In genomic region chr9:32486839-32487562, GRCh38 we compare ENCODE assay signal across 24 cellular contexts. TPM values are rescaled to one million over a fixed set of nuclear protein-coding genes. Genes with fewer than 3 reads are reported as not detected.
DNase-seq lines count a peak whose midpoint lies in the region; ATAC-seq, FAIRE-seq and TF ChIP-seq lines count a peak whose summit lies in the region.
"Had no signal": no experiment of that assay in that cellular context is flagged by ENCODE, and none has a peak within 500 bp of the region (broad histone marks: within the 10 kb centered on the region; RNA-seq: fewer than 3 reads in every experiment).

No MANE protein-coding gene starts in this region.

- H3K9me3 ChIP-seq in AG04450 (ENCODE audit: control insufficient read depth, insufficient read depth, low read length) = no peaks in the 10 kb centered on the region
- no peaks in the 10 kb centered on the region for H3K9me3 ChIP-seq in endothelial cell of umbilical vein (replicated peaks; ENCODE audit: control insufficient read depth, insufficient read depth, low read length)
- H3K9me3 ChIP-seq in vagina = no peaks in the 10 kb centered on the region
- no peaks in the 10 kb centered on the region for H3K9me3 ChIP-seq in body of pancreas
- H3K9me3 ChIP-seq: uterus had no signal

- DNase-seq in AG04450 (ENCODE audit: low read depth, low spot score) (peak; percentile 27), HS-5 (ENCODE audit: low read depth) (peak; percentile 13), endothelial cell of umbilical vein (ENCODE audit: low read depth, low spot score) (peak; percentile 21), myocyte (ENCODE audit: low read depth) (peak; percentile 5), vagina (ENCODE audit: extremely low spot score in 2 of 2) (no peak), kidney tubule cell (ENCODE audit: low spot score) (no peak), GM13976 (ENCODE audit: low spot score) (no peak), body of pancreas (no peak)
- DNase-seq: activated CD4-positive, alpha-beta T cell treated with anti-CD3 and anti-CD28 coated beads for 36 hours; aorta; COR-L47; foreskin melanocyte; GOT3; Kasumi-1; kidney glomerular epithelial cell; NCI-H526; stimulated activated CD4-positive, alpha-beta T cell treated with anti-CD3 and anti-CD28 coated beads, Interleukin-12 subunit alpha, Interleukin-12 subunit beta, amount 100 ng/mL, for 4 hours; stimulated activated CD8-positive, alpha-beta memory T cell treated with anti-CD3 and anti-CD28 coated beads, Interleukin-4, amount 100 ng/mL, for 48 hours; substantia nigra; SW 1271; uterus had no signal

- POLR2A ChIA-PET in AG04450 (lab: Yijun Ruan, JAX) = interaction anchor here (0.9 kb wide), 1 partner anchor 39 kb away, joined by 3 read pairs; the partner anchor contains the start of gene RIGI
- POLR2A ChIA-PET in endothelial cell of umbilical vein (lab: Charles Lee) = interaction anchor here (0.6 kb wide), 1 partner anchor 65 kb away, joined by 9 read pairs; no protein-coding TSS in a partner anchor

- H3K79me2 ChIP-seq in endothelial cell of umbilical vein (ENCODE audit: control insufficient read depth, insufficient read depth, low read length) = no peaks in the 10 kb centered on the region

- 48 to 53% methylated on average over 2 of the region's 2 CpGs for WGBS in body of pancreas, 2 donors

- H4K20me1 ChIP-seq in endothelial cell of umbilical vein (replicated peaks; ENCODE audit: control insufficient read depth, extremely low read depth, insufficient read depth, low read length) = no peaks in the 10 kb centered on the region

- H3K4me3 ChIP-seq in AG04450 (ENCODE audit: low read depth, low read length) = no peak overlapping the region
- H3K4me3 ChIP-seq in endothelial cell of umbilical vein (replicated peaks in 1 of 3; ENCODE audit: insufficient read depth in 1 of 3, low read depth in 1 of 3, low read length in 3 of 3) = no peak overlapping the region
- no peak overlapping the region for H3K4me3 ChIP-seq in vagina
- no peak overlapping the region for H3K4me3 ChIP-seq in body of pancreas
- H3K4me3 ChIP-seq: uterus had no signal

- ATAC-seq in body of pancreas = no peak
- ATAC-seq: activated CD4-positive, alpha-beta T cell treated with anti-CD3 and anti-CD28 coated beads for 36 hours had no signal

- H3K4me1 ChIP-seq in endothelial cell of umbilical vein (ENCODE audit: control insufficient read depth, extremely low read depth, insufficient read depth, low read length) (no peaks in the 10 kb centered on the region), vagina (no peaks in the 10 kb centered on the region), body of pancreas (no peaks in the 10 kb centered on the region)
- H3K4me1 ChIP-seq: uterus had no signal

- H3K27ac ChIP-seq in AG04450 (ENCODE audit: low read depth, low read length) (peak overlapping the region; percentile 32), endothelial cell of umbilical vein (ENCODE audit: insufficient read depth, low read depth, low read length) (no peak overlapping the region), vagina (no peak overlapping the region), body of pancreas (no peak overlapping the region)
- H3K27ac ChIP-seq: uterus had no signal

- dilution Hi-C loops in endothelial cell of umbilical vein (cut with MboI; ENCODE audit: extremely low pct_ligation_motif_present, low sequenced_read_pairs) = no loop called here

- no peaks in the 10 kb centered on the region for H3K9me1 ChIP-seq in endothelial cell of umbilical vein (replicated peaks; ENCODE audit: control insufficient read depth, extremely low read depth, insufficient read depth, low read length)

- in situ Hi-C loops in GM13976 (cut with MboI; ENCODE audit: low sequenced_read_pairs, unreplicated experiment) = no loop called here

- TF ChIP-seq POLR2A in endothelial cell of umbilical vein (IDR thresholded peaks at IDR 0.05; ENCODE audit: low read depth, low read length) (no peak), vagina (IDR thresholded peaks at IDR 0.05) (no peak), body of pancreas (IDR thresholded peaks at IDR 0.05) (no peak)

- H3K36me3 ChIP-seq in endothelial cell of umbilical vein (ENCODE audit: control insufficient read depth in 2 of 2, extremely low read depth in 1 of 2, insufficient read depth in 2 of 2, low read length in 2 of 2) = peaks cover 7 to 25% of the 10 kb centered on the region in 2 experiments
- peaks cover 5 to 54% of the 10 kb centered on the region in 2 donors for H3K36me3 ChIP-seq in vagina
- H3K36me3 ChIP-seq in body of pancreas (replicated peaks in 1 of 2; ENCODE audit: insufficient read depth in 1 of 2, low read depth in 2 of 2) = peaks cover 0 to 21% of the 10 kb centered on the region in 2 donors
- H3K36me3 ChIP-seq: uterus had no signal

- CTCF ChIA-PET in AG04450 (lab: Charles Lee) (interaction anchor here (0.9 to 3.2 kb wide), 4 partner anchors 39 to 108 kb away, joined by 3 to 15 read pairs (median 4); partner anchors contain the start of gene RIGI), endothelial cell of umbilical vein (lab: Charles Lee) (interaction anchor here (1.1 to 3.3 kb wide), 2 partner anchors 39 to 40 kb away, joined by 5 to 20 read pairs; partner anchors contain the start of gene RIGI)

- FAIRE-seq in endothelial cell of umbilical vein (lab: Jason Lieb, UNC) = no peak
- FAIRE-seq: colon, HTR-8/SVneo, TTC549 had no signal

- H3K9ac ChIP-seq in endothelial cell of umbilical vein (replicated peaks; ENCODE audit: extremely low read depth, insufficient read depth, low read length) = no peak overlapping the region

- intact Hi-C loops in endothelial cell of umbilical vein (cut with micrococcal nuclease) = no loop called here
- intact Hi-C loops in vagina (cut with DNase I) = no loop called here
- intact Hi-C loops in body of pancreas (cut with DNase I) = no loop called here

- H3K27me3 ChIP-seq in AG04450 (ENCODE audit: control insufficient read depth, insufficient read depth, low read length) = no peaks in the 10 kb centered on the region
- no peaks in the 10 kb centered on the region for H3K27me3 ChIP-seq in endothelial cell of umbilical vein (ENCODE audit: control insufficient read depth in 2 of 2, insufficient read depth in 2 of 2, low read length in 2 of 2)
- no peaks in the 10 kb centered on the region for H3K27me3 ChIP-seq in vagina
- H3K27me3 ChIP-seq in body of pancreas = no peaks in the 10 kb centered on the region
- H3K27me3 ChIP-seq: uterus had no signal

- TF ChIP-seq CTCF in AG04450 (IDR thresholded peaks at IDR 0.05; ENCODE audit: low read depth, low read length) = no peak
- no peak for TF ChIP-seq CTCF in endothelial cell of umbilical vein (IDR thresholded peaks at IDR 0.05; ENCODE audit: extremely low read depth in 1 of 2, insufficient read depth in 1 of 2, low read depth in 1 of 2, low read length in 2 of 2)
- TF ChIP-seq CTCF in vagina (IDR thresholded peaks at IDR 0.05) = no peak
- no peak for TF ChIP-seq CTCF in GM13976 (IDR thresholded peaks at IDR 0.05; ENCODE audit: borderline replicate concordance, control extremely low read depth, extremely low read depth, insufficient read depth, missing control alignments)
- TF ChIP-seq CTCF in body of pancreas (IDR thresholded peaks at IDR 0.05) = no peak

- H2AFZ ChIP-seq in endothelial cell of umbilical vein (ENCODE audit: low read depth, low read length) = no peak overlapping the region

- no peak overlapping the region for H3K4me2 ChIP-seq in endothelial cell of umbilical vein (ENCODE audit: insufficient read depth, low read length)

- no TSS peak for BruUV-seq in endothelial cell of umbilical vein (replicated peaks; lab: Mats Ljungman, UMichigan)

TF ChIP-seq in endothelial cell of umbilical vein, 7 proteins besides CTCF, POLR2A, EP300 and RAD21:
- TF ChIP-seq POLR2AphosphoS5 (IDR thresholded peaks at IDR 0.05; ENCODE audit: insufficient read depth, low read depth, low read length) (no peak), JUN (IDR thresholded peaks at IDR 0.05; ENCODE audit: borderline replicate concordance, insufficient read depth, insufficient read length, low read depth) (no peak), MYC (IDR thresholded peaks at IDR 0.05; ENCODE audit: low read depth, low read length) (no peak)

RNA-seq across cellular contexts. Expression of gene RIGI, which starts 39.0 kb away (rescaled TPM):
- polyA plus RNA-seq in AG04450 (2011; rRNA removed) = 8.4 and 11.1 TPM in 2 replicates
- 5.0 and 7.7 TPM in 2 replicates for polyA minus RNA-seq in AG04450 (2011; rRNA and poly(A)+ RNA removed)
- 11.4 and 13.3 TPM in 2 replicates for total RNA-seq in endothelial cell of umbilical vein
- polyA plus RNA-seq in endothelial cell of umbilical vein = 3.8 and 4.5 TPM in 2 replicates
- polyA plus RNA-seq in endothelial cell of umbilical vein (2011; cell fraction: cytosol; rRNA removed) = 5.3 and 5.7 TPM in 2 replicates
- polyA plus RNA-seq in endothelial cell of umbilical vein (2011; cell fraction: nucleus; rRNA removed) = 8.4 and 10.7 TPM in 2 replicates
- 18.4 and 21.6 TPM in 2 replicates for polyA plus RNA-seq in endothelial cell of umbilical vein (2012)
- 7.5 and 8.0 TPM in 2 replicates for polyA minus RNA-seq in endothelial cell of umbilical vein
- 0.82 TPM for polyA minus RNA-seq in endothelial cell of umbilical vein (2011; cell fraction: cytosol; rRNA and poly(A)+ RNA removed)
- polyA minus RNA-seq in endothelial cell of umbilical vein (2011; cell fraction: nucleus; rRNA and poly(A)+ RNA removed) = 8.1 and 12.6 TPM in 2 replicates
- total RNA-seq in myocyte = 17.3 and 18.0 TPM in 2 replicates
- 4.0 TPM for polyA plus RNA-seq in myocyte (2012)
- 11.3 TPM for total RNA-seq in vagina
- 1 to 10 TPM; 2.6 to 6.5 TPM for total RNA-seq in body of pancreas

Comparison
In these comparisons a context has a peak if more than half of its experiments do, and no peak if none do; other contexts are left out.
1. DNase-seq: peak in AG04450 (single experiment), HS-5 (single experiment), endothelial cell of umbilical vein (single experiment) and myocyte (single experiment); none in vagina (0 of 2), kidney tubule cell (single experiment), GM13976 (single experiment) and body of pancreas (0 of 4).